25 cellular contexts compared by ENCODE assay signal in the genomic region with DNA sequence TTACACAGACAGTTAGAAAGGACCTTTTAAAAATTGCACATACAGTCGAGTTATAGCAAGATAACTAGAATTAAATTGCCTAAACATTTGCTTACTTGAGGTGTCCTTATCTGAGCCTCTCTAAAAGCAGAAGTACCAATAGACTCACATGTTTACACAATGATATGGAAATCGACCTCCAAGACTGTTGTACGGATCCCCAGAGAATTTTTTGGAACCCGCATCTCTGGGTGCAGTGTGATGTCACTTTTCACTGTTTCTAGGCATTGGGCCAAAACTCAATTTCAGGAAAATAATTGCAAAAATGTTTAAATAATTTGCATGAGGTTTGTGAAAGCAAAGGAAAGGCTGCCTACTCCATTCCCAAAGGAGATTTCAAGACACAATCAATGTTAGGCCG.
DNase-seq lines count a peak whose midpoint lies in the region; ATAC-seq, FAIRE-seq and TF ChIP-seq lines count a peak whose summit lies in the region.
"Had no signal": no experiment of that assay in that cellular context is flagged by ENCODE, and none has a peak within 500 bp of the region (broad histone marks: within the 10 kb centered on the region; RNA-seq: fewer than 3 reads in every experiment).

No MANE protein-coding gene starts in this region.

- H3K4me1 ChIP-seq in esophagus muscularis mucosa, result peaks cover 0 to 17% (median 13%) of the 10 kb centered on the region in 4 donors
- H3K4me1 ChIP-seq: prostate gland, thyroid gland had no signal

- no peak for TF ChIP-seq CTCF in D721Med (IDR thresholded peaks at IDR 0.05; ENCODE audit: insufficient read depth, missing control alignments)
- TF ChIP-seq CTCF in esophagus muscularis mucosa (IDR thresholded peaks at IDR 0.05), result no peak
- TF ChIP-seq CTCF in omental fat pad (IDR thresholded peaks at IDR 0.05), result no peak

- H3K36me3 ChIP-seq in SK-N-MC (ENCODE audit: insufficient read depth, low read length) (no peaks in the 10 kb centered on the region), esophagus muscularis mucosa (no peaks in the 10 kb centered on the region)
- H3K36me3 ChIP-seq: MG63, prostate gland, thyroid gland, WERI-Rb-1 had no signal

- no peak for ATAC-seq in omental fat pad (ENCODE audit: low FRiP score)
- no peak for ATAC-seq in GM21528 (IDR thresholded peaks at IDR 0.05; ENCODE audit: low FRiP score, unreplicated experiment)
- ATAC-seq: CD8-positive, alpha-beta T cell; left colon; Panc1; stimulated activated naive CD8-positive, alpha-beta T cell treated with anti-CD3 and anti-CD28 coated beads, Interleukin-15, amount 100 ng/mL, for 72 hours had no signal

- no peak overlapping the region for H3K9ac ChIP-seq in SK-N-MC (ENCODE audit: insufficient read length)

- H3K4me3 ChIP-seq in SK-N-MC, result peak overlapping the region; percentile 25; the same call in 1 of the 2 replicates
- no peak overlapping the region for H3K4me3 ChIP-seq in esophagus muscularis mucosa
- H3K4me3 ChIP-seq: dorsolateral prefrontal cortex, hepatocyte, MG63, prostate gland, thyroid gland had no signal

- intact Hi-C loops in esophagus muscularis mucosa (cut with DNase I), result no loop called here

- TF ChIP-seq POLR2A in esophagus muscularis mucosa (IDR thresholded peaks at IDR 0.05; ENCODE audit: low read depth), result no peak

- H3K27ac ChIP-seq in SK-N-MC (peak overlapping the region; percentile 55), esophagus muscularis mucosa (replicated peaks in 1 of 4) (peak overlapping the region in 3 of 4 donors; percentile 35 to 59 (median 51))
- H3K27ac ChIP-seq: hepatocyte, prostate gland, thyroid gland, WERI-Rb-1 had no signal

- no peaks in the 10 kb centered on the region for H3K27me3 ChIP-seq in esophagus muscularis mucosa
- H3K27me3 ChIP-seq: dorsolateral prefrontal cortex, hepatocyte, MG63, thyroid gland had no signal

- TF ChIP-seq EP300 in esophagus muscularis mucosa (IDR thresholded peaks at IDR 0.05), result no peak

- DNase-seq in D721Med (ENCODE audit: insufficient read length, low spot score) (no peak), NAMALWA (ENCODE audit: low spot score) (peak; percentile 5), SK-N-MC (ENCODE audit: low read depth, low spot score) (peak; percentile 61), esophagus muscularis mucosa (ENCODE audit: extremely low spot score) (no peak), omental fat pad (ENCODE audit: low spot score) (no peak), NCI-H2227 treated with DMSO at 0.1 percent for 48 hours (lab: John Stamatoyannopoulos, UW) (no peak), DMS 273 treated with DMSO at 0.1 percent for 48 hours (lab: John Stamatoyannopoulos, UW) (no peak)
- DNase-seq: activated CD4-positive, alpha-beta T cell treated with anti-CD3 and anti-CD28 coated beads, Interleukin-2, amount 50 U/mL, for 4 hours; aorta; CD8-positive, alpha-beta T cell; DMS79 treated with DMSO at 0.1 percent for 48 hours; left colon; MG63; NCI-H2029 treated with DMSO at 0.1 percent for 48 hours; NCI-H446 treated with DMSO at 0.1 percent for 48 hours; SHP77 treated with DMSO at 0.1 percent for 48 hours; stimulated activated naive CD8-positive, alpha-beta T cell treated with anti-CD3 and anti-CD28 coated beads, Interleukin-15, amount 100 ng/mL, for 72 hours; thyroid gland; WERI-Rb-1 had no signal

- peak; percentile 16 for FAIRE-seq in D721Med (lab: Jason Lieb, UNC)
- FAIRE-seq: H1 had no signal

- 46% methylated on average over 5 of the region's 5 CpGs for WGBS in esophagus muscularis mucosa

- no peaks in the 10 kb centered on the region for H3K9me3 ChIP-seq in SK-N-MC (ENCODE audit: low read depth, low read length)
- no peaks in the 10 kb centered on the region for H3K9me3 ChIP-seq in esophagus muscularis mucosa
- H3K9me3 ChIP-seq: MG63, prostate gland, thyroid gland had no signal

Comparison
In these comparisons a context has a peak if more than half of its experiments do, and no peak if none do; other contexts are left out.
1. DNase-seq: peak in NAMALWA (single experiment) and SK-N-MC (single experiment); none in D721Med (single experiment), esophagus muscularis mucosa (single experiment), omental fat pad (single experiment), NCI-H2227 treated with DMSO at 0.1 percent for 48 hours (single experiment) and DMS 273 treated with DMSO at 0.1 percent for 48 hours (single experiment).